In genomic region chr9:137256362-137256761, GRCh38 we compare ENCODE assay signal across 11 cellular contexts. TPM values are rescaled to one million over a fixed set of nuclear protein-coding genes. Genes with fewer than 3 reads are reported as not detected.
A peak's percentile ranks its signal among the peaks of the same experiment; 100 is the strongest.
DNase-seq lines count a peak whose midpoint lies in the region; ATAC-seq and TF ChIP-seq lines count a peak whose summit lies in the region.
"Had no signal": no experiment of that assay in that cellular context is flagged by ENCODE, and none has a peak within 500 bp of the region (broad histone marks: within the 10 kb centered on the region; RNA-seq: fewer than 3 reads in every experiment).

No MANE protein-coding gene starts in this region.

- POLR2A ChIA-PET in CD4-positive, alpha-beta memory T cell (lab: Charles Lee; ENCODE audit: partially characterized antibody) = interaction anchor here (0.6 to 10.6 kb wide), 12 partner anchors 9 to 448 kb away, joined by 3 to 260 read pairs (median 6); partner anchors contain the start of genes ANAPC2, EXD3, MAN1B1 and NOXA1

- H3K9me3 Mint-ChIP-seq in CD4-positive, alpha-beta memory T cell = peaks cover 0 to 3% (median 0%) of the 10 kb centered on the region in 8 donors
- H3K9me3 Mint-ChIP-seq in effector memory CD8-positive, alpha-beta T cell = no peaks in the 10 kb centered on the region

- H3K9ac ChIP-seq in NT2/D1 (ENCODE audit: insufficient read length, low read depth) = peak overlapping the region; percentile 99

- peak overlapping the region; percentile 88 to 94 (median 92) for H3K4me3 Mint-ChIP-seq in CD4-positive, alpha-beta memory T cell
- peak overlapping the region; percentile 85 to 91 for H3K4me3 Mint-ChIP-seq in effector memory CD8-positive, alpha-beta T cell

- H3K4me3 ChIP-seq in CD4-positive, alpha-beta memory T cell (ENCODE audit: low read length in 2 of 2) = peak overlapping the region; percentile 66 to 78
- H3K4me3 ChIP-seq in NT2/D1 (ENCODE audit: insufficient read length, low read depth) (peak overlapping the region; percentile 98), neutrophil (ENCODE audit: low read depth in 1 of 2, low read length in 1 of 2) (peak overlapping the region; percentile 93 to 99), body of pancreas (no peak overlapping the region)

- H3K27me3 ChIP-seq in CD4-positive, alpha-beta memory T cell (ENCODE audit: insufficient read depth, low read length) = no peaks in the 10 kb centered on the region
- no peaks in the 10 kb centered on the region for H3K27me3 ChIP-seq in NT2/D1 (ENCODE audit: insufficient read depth, insufficient read length)
- no peaks in the 10 kb centered on the region for H3K27me3 ChIP-seq in neutrophil
- H3K27me3 ChIP-seq in body of pancreas = no peaks in the 10 kb centered on the region

- intact Hi-C loops in CD4-positive, alpha-beta memory T cell (cut with micrococcal nuclease) = no loop called here
- intact Hi-C loops in body of pancreas (cut with DNase I) = no loop called here

- WGBS in body of pancreas, 2 donors = 79 to 85% methylated on average over 5 to 15 of the region's 15 CpGs

- TF ChIP-seq POLR2A in body of pancreas (IDR thresholded peaks at IDR 0.05) = no peak

- peaks cover 2 to 25% (median 10%) of the 10 kb centered on the region in 4 donors for H3K4me1 Mint-ChIP-seq in CD4-positive, alpha-beta memory T cell
- peaks cover 5 to 11% of the 10 kb centered on the region in 2 donors for H3K4me1 Mint-ChIP-seq in effector memory CD8-positive, alpha-beta T cell (ENCODE audit: low read depth in 2 of 2)

- CTCF ChIA-PET in CD4-positive, alpha-beta memory T cell (lab: Charles Lee; ENCODE audit: partially characterized antibody) = interaction anchor here (0.6 to 2.5 kb wide), 4 partner anchors 16 to 138 kb away, joined by 3 to 14 read pairs (median 6); partner anchors contain the start of genes NRARP and TUBB4B

- ATAC-seq in effector memory CD8-positive, alpha-beta T cell (replicated peaks) = no peak
- no peak for ATAC-seq in body of pancreas

- TF ChIP-seq CTCF in neutrophil (IDR thresholded peaks at IDR 0.05) (no peak), body of pancreas (IDR thresholded peaks at IDR 0.05) (no peak)

- peaks cover 25% of the 10 kb centered on the region for H3K4me1 ChIP-seq in CD4-positive, alpha-beta memory T cell (ENCODE audit: insufficient read depth, low read length)
- H3K4me1 ChIP-seq in NT2/D1 (ENCODE audit: insufficient read depth, insufficient read length) = peaks cover 25% of the 10 kb centered on the region
- peaks cover 24 to 27% of the 10 kb centered on the region in 2 experiments for H3K4me1 ChIP-seq in neutrophil (ENCODE audit: control insufficient read depth in 1 of 2, insufficient read depth in 1 of 2, low read depth in 1 of 2, low read length in 1 of 2)
- H3K4me1 ChIP-seq in body of pancreas = peaks cover 32% of the 10 kb centered on the region

- H3K36me3 Mint-ChIP-seq in CD4-positive, alpha-beta memory T cell = peaks cover 2 to 5% of the 10 kb centered on the region in 2 donors
- H3K36me3 Mint-ChIP-seq in effector memory CD8-positive, alpha-beta T cell (ENCODE audit: insufficient read depth) = peaks cover 52% of the 10 kb centered on the region

- no peak overlapping the region for H3K27ac ChIP-seq in CD4-positive, alpha-beta memory T cell (ENCODE audit: low read depth, low read length)
- H3K27ac ChIP-seq in neutrophil (no peak overlapping the region), body of pancreas (no peak overlapping the region)

- H3K36me3 ChIP-seq in CD4-positive, alpha-beta memory T cell (ENCODE audit: insufficient read depth, low read length) = peaks cover 8% of the 10 kb centered on the region
- H3K36me3 ChIP-seq in NT2/D1 (ENCODE audit: insufficient read depth, insufficient read length, low read length) = peaks cover 34% of the 10 kb centered on the region
- H3K36me3 ChIP-seq in neutrophil = peaks cover 18% of the 10 kb centered on the region
- peaks cover 0 to 3% of the 10 kb centered on the region in 2 donors for H3K36me3 ChIP-seq in body of pancreas (replicated peaks in 1 of 2; ENCODE audit: insufficient read depth in 1 of 2, low read depth in 2 of 2)

- peak overlapping the region in 1 of 7 donors; percentile 71 for H3K27ac Mint-ChIP-seq in CD4-positive, alpha-beta memory T cell
- H3K27ac Mint-ChIP-seq in effector memory CD8-positive, alpha-beta T cell = peak overlapping the region in 1 of 2 donors; percentile 5

- H3K27me3 Mint-ChIP-seq in CD4-positive, alpha-beta memory T cell = no peaks in the 10 kb centered on the region
- H3K27me3 Mint-ChIP-seq in effector memory CD8-positive, alpha-beta T cell = no peaks in the 10 kb centered on the region

- no peak for DNase-seq in CD4-positive, alpha-beta memory T cell
- DNase-seq in NT2/D1 (ENCODE audit: low read depth, low spot score) (no peak), body of pancreas (no peak), RKO (ENCODE audit: low spot score) (no peak), AG08396 (ENCODE audit: low spot score) (no peak), SW 1271 (lab: John Stamatoyannopoulos, UW) (no peak)
- DNase-seq in effector memory CD8-positive, alpha-beta T cell = no peak

- H3K9me3 ChIP-seq in CD4-positive, alpha-beta memory T cell (ENCODE audit: control insufficient read depth in 1 of 2, low read length in 2 of 2) = no peaks in the 10 kb centered on the region
- H3K9me3 ChIP-seq in NT2/D1 (ENCODE audit: insufficient read depth, low read length) (no peaks in the 10 kb centered on the region), neutrophil (no peaks in the 10 kb centered on the region), body of pancreas (no peaks in the 10 kb centered on the region)

RNA-seq across cellular contexts. Expression of gene NELFB, which starts 1.2 kb away (rescaled TPM):
- total RNA-seq in CD4-positive, alpha-beta memory T cell = 10 to 100 TPM; 44.3 to 44.9 TPM
- 10 to 100 TPM; 28.3 to 28.7 TPM for polyA plus RNA-seq in CD4-positive, alpha-beta memory T cell
- total RNA-seq in body of pancreas = 10 to 100 TPM; 31.3 to 34.2 TPM

RNA-seq across cellular contexts. Expression of gene STPG3, which starts 5.3 kb away (rescaled TPM):
- not detected for total RNA-seq in CD4-positive, alpha-beta memory T cell
- polyA plus RNA-seq in CD4-positive, alpha-beta memory T cell = not detected
- not detected for total RNA-seq in body of pancreas
- total RNA-seq: activated CD8-positive, alpha-beta memory T cell treated with anti-CD3 and anti-CD28 coated beads for 36 hours; HT1080; subcutaneous adipose tissue had no signal

RNA-seq across cellular contexts. Expression of gene TUBB4B, which starts 15.3 kb away (rescaled TPM):
- 100 to 1,000 TPM in 1 of 2 experiments, 10 to 100 TPM in 1; 99.8 to 103 TPM for total RNA-seq in CD4-positive, alpha-beta memory T cell
- 10 to 100 TPM; 53.1 to 64.1 TPM for polyA plus RNA-seq in CD4-positive, alpha-beta memory T cell
- 100 to 1,000 TPM in 1 of 2 donors, 10 to 100 TPM in 1; 79.1 to 171 TPM for total RNA-seq in body of pancreas

RNA-seq across cellular contexts. Expression of gene TOR4A, which starts 21.2 kb away (rescaled TPM):
- total RNA-seq in CD4-positive, alpha-beta memory T cell = 1 to 10 TPM; 2.1 TPM
- polyA plus RNA-seq in CD4-positive, alpha-beta memory T cell = under 1 TPM; 0.46 to 0.78 TPM
- total RNA-seq in body of pancreas = 10 to 100 TPM in 1 of 2 donors, 1 to 10 TPM in 1; 9.9 to 12.2 TPM

RNA-seq across cellular contexts. Expression of gene SLC34A3, which starts 25.7 kb away (rescaled TPM):
- not detected for total RNA-seq in CD4-positive, alpha-beta memory T cell
- polyA plus RNA-seq in CD4-positive, alpha-beta memory T cell = not detected
- total RNA-seq in body of pancreas = under 1 TPM in 1 of 2 donors, not detected in 1; 0.33 TPM
- total RNA-seq: activated CD8-positive, alpha-beta memory T cell treated with anti-CD3 and anti-CD28 coated beads for 36 hours; HT1080; subcutaneous adipose tissue had no signal

Comparison
In these comparisons a context has a peak if more than half of its experiments do, and no peak if none do; other contexts are left out.
1. H3K4me3 ChIP-seq: peak in CD4-positive, alpha-beta memory T cell (2 of 2), NT2/D1 (single experiment) and neutrophil (2 of 2); none in body of pancreas (0 of 2).